1 cellular context compared by ENCODE assay signal in the genomic region with DNA sequence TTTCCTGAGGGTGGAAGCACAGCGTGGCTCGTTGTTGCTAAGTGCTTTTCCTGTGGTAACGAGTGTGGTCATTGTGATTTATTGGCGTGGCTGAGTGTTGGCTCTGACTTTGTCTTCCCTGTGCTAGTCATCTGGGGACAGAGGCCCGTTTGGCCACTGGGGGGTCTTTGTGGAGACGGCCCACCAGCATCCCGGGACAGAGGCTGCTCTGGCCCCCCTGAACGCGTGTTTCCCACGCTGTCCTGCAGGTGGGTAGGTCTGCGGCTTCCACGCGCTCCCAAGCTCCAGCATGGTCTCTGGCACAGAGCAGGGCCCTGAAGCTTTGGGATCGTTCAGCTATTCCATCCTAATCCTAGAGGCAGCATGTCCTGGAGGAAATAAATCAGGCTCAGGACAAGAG.
TF ChIP-seq lines count a peak whose summit lies in the region.

No MANE protein-coding gene starts in this region.

TF ChIP-seq in H1, 55 proteins besides CTCF, POLR2A, EP300 and RAD21 (continued from another document):
- no peak for TF ChIP-seq CBX8 (IDR thresholded peaks at IDR 0.05; ENCODE audit: borderline replicate concordance, low read depth, low read length)
- no peak for TF ChIP-seq BACH1 (IDR thresholded peaks at IDR 0.05; ENCODE audit: low read length)
- TF ChIP-seq SAP30 (IDR thresholded peaks at IDR 0.05; ENCODE audit: insufficient read depth, insufficient replicate concordance, low read length): no peak
